In genomic region chr19:11539495-11540365, GRCh38 we compare ENCODE assay signal across 1 cellular context.
TF ChIP-seq lines count a peak whose summit lies in the region.

No MANE protein-coding gene starts in this region.

TF ChIP-seq in K562, 482 proteins besides CTCF, POLR2A, EP300 and RAD21 (continued from another document and continues in another):
- no peak for TF ChIP-seq PRDM10 (IDR thresholded peaks at IDR 0.05; ENCODE audit: partially characterized antibody)
- no peak for TF ChIP-seq STAG1 (CRISPR knock-in tag; IDR thresholded peaks at IDR 0.05; ENCODE audit: borderline replicate concordance)
- TF ChIP-seq ZBTB9 (CRISPR knock-in tag; IDR thresholded peaks at IDR 0.05): no peak
- TF ChIP-seq TFE3 (CRISPR knock-in tag; IDR thresholded peaks at IDR 0.05): no peak
- TF ChIP-seq CREBBP (IDR thresholded peaks at IDR 0.05; ENCODE audit: low read depth, low read length): no peak
- no peak for TF ChIP-seq ZNF407 (IDR thresholded peaks at IDR 0.05; ENCODE audit: low read depth)
- TF ChIP-seq MCM7 (IDR thresholded peaks at IDR 0.05): no peak
- no peak for TF ChIP-seq ZNF592 (IDR thresholded peaks at IDR 0.05)
- TF ChIP-seq ZNF766 (CRISPR knock-in tag; conservative IDR thresholded peaks at IDR 0.05): no peak
- no peak for TF ChIP-seq GTF2E2 (tag; IDR thresholded peaks at IDR 0.05)
- TF ChIP-seq FOSL1 (tag; conservative IDR thresholded peaks at IDR 0.05): no peak
- TF ChIP-seq ZSCAN32 (CRISPR knock-in tag; IDR thresholded peaks at IDR 0.05): no peak
- TF ChIP-seq ZNF41 (CRISPR knock-in tag; conservative IDR thresholded peaks at IDR 0.05): no peak
- TF ChIP-seq NCOR1 (IDR thresholded peaks at IDR 0.05): peak; percentile 59; the same call in 1 of the 2 replicates
- no peak for TF ChIP-seq HNRNPUL1 (IDR thresholded peaks at IDR 0.05; ENCODE audit: low read length)
- TF ChIP-seq SIRT6 (IDR thresholded peaks at IDR 0.05; ENCODE audit: low read depth, low read length): no peak
- no peak for TF ChIP-seq ZNF124 (CRISPR knock-in tag; IDR thresholded peaks at IDR 0.05)
- TF ChIP-seq THRA (IDR thresholded peaks at IDR 0.05): no peak
- TF ChIP-seq POLR2G (IDR thresholded peaks at IDR 0.05; ENCODE audit: low read depth, low read length): peak; percentile 75
- no peak for TF ChIP-seq MXI1 (IDR thresholded peaks at IDR 0.05; ENCODE audit: low read depth, low read length)
- no peak for TF ChIP-seq IRF2 (CRISPR knock-in tag; IDR thresholded peaks at IDR 0.05)
- peak; percentile 80 for TF ChIP-seq BCOR (IDR thresholded peaks at IDR 0.05)
- TF ChIP-seq BRF1 (IDR thresholded peaks at IDR 0.05; ENCODE audit: borderline replicate concordance, extremely low read depth, insufficient read length): no peak
- no peak for TF ChIP-seq ZNF785 (CRISPR knock-in tag; IDR thresholded peaks at IDR 0.05)
- TF ChIP-seq CXXC5 (CRISPR knock-in tag; IDR thresholded peaks at IDR 0.05): 0 out of 2 replicates have a peak, but pooled peaks have one; percentile 30
- TF ChIP-seq ZNF444 (CRISPR knock-in tag; IDR thresholded peaks at IDR 0.05): no peak; the same call in 1 of the 2 replicates
- no peak for TF ChIP-seq ZNF3 (CRISPR knock-in tag; IDR thresholded peaks at IDR 0.05)
- no peak for TF ChIP-seq CBX5 (IDR thresholded peaks at IDR 0.05; ENCODE audit: borderline replicate concordance, low read depth)
- no peak for TF ChIP-seq IFI16 (CRISPR knock-in tag; IDR thresholded peaks at IDR 0.05)
- TF ChIP-seq CEBPZ (IDR thresholded peaks at IDR 0.05; ENCODE audit: borderline replicate concordance, low read depth, low read length): no peak
- no peak for TF ChIP-seq ZNF431 (CRISPR knock-in tag; IDR thresholded peaks at IDR 0.05)
- no peak for TF ChIP-seq E2F4 (CRISPR knock-in tag; IDR thresholded peaks at IDR 0.05; ENCODE audit: low read depth)
- no peak for TF ChIP-seq MBD2 (IDR thresholded peaks at IDR 0.05; ENCODE audit: borderline replicate concordance, low read depth)
